1 cellular context compared by ENCODE assay signal in genomic region chr3:3847994-3848970, GRCh38.
TF ChIP-seq lines count a peak whose summit lies in the region.

No MANE protein-coding gene starts in this region.

TF ChIP-seq in GM23338, 12 proteins besides CTCF, POLR2A, EP300 and RAD21 (continued from another document):
- TF ChIP-seq ZNF462 (CRISPR knock-in tag; IDR thresholded peaks at IDR 0.05) (no peak), JUNB (IDR thresholded peaks at IDR 0.05; ENCODE audit: unreplicated experiment) (no peak), EZH2 (IDR thresholded peaks at IDR 0.05; ENCODE audit: low read depth, unreplicated experiment) (no peak), ZNF331 (CRISPR knock-in tag; IDR thresholded peaks at IDR 0.05; ENCODE audit: low read depth) (no peak), REST (IDR thresholded peaks at IDR 0.05; ENCODE audit: unreplicated experiment) (no peak), NANOG (IDR thresholded peaks at IDR 0.05; ENCODE audit: borderline replicate concordance) (no peak)
